Comparison of ENCODE assay signal across 16 cellular contexts in genomic region chr3:183328823-183329222, GRCh38.
DNase-seq lines count a peak whose midpoint lies in the region; ATAC-seq and TF ChIP-seq lines count a peak whose summit lies in the region.
"Had no signal": no experiment of that assay in that cellular context is flagged by ENCODE, and none has a peak within 500 bp of the region (broad histone marks: within the 10 kb centered on the region; RNA-seq: fewer than 3 reads in every experiment).

No MANE protein-coding gene starts in this region.

- no peak overlapping the region for H3K18ac ChIP-seq in mesenchymal stem cell (ENCODE audit: low read depth in 1 of 2, low read length in 2 of 2)

- no peak overlapping the region for H2AK5ac ChIP-seq in mesenchymal stem cell (ENCODE audit: low read length, severe bottlenecking)

- no peak for ATAC-seq in SK-N-SH treated with all-trans-retinoic acid at 6 μM for 48 hours
- ATAC-seq: T-cell had no signal

- H3K9me3 ChIP-seq in SK-N-SH (no peaks in the 10 kb centered on the region), PC-9 (ENCODE audit: insufficient read depth, low read depth) (no peaks in the 10 kb centered on the region), mesenchymal stem cell (ENCODE audit: control insufficient read depth, low read length) (no peaks in the 10 kb centered on the region), ascending aorta (no peaks in the 10 kb centered on the region)

- 0% methylated on average over 1 of the region's 1 CpG for WGBS in SK-N-SH (ENCODE audit: low lambda C conversion rate)
- WGBS in mesenchymal stem cell = 0% methylated on average over 1 of the region's 1 CpG

- POLR2A ChIA-PET in SK-N-SH (lab: Yijun Ruan, JAX) (no interaction called here), PC-9 (lab: Charles Lee; ENCODE audit: unreplicated experiment) (interaction anchor here (0.6 kb wide), 1 partner anchor 55 kb away, joined by 10 read pairs; no protein-coding TSS in a partner anchor)

- intact Hi-C loops in PC-9 (cut with micrococcal nuclease; ENCODE audit: unreplicated experiment) = no loop called here
- intact Hi-C loops in ascending aorta (cut with DNase I) = no loop called here

- TF ChIP-seq RAD21 in SK-N-SH (IDR thresholded peaks at IDR 0.05; ENCODE audit: low read length) = no peak

- no peaks in the 10 kb centered on the region for H3K36me3 ChIP-seq in SK-N-SH (replicated peaks in 1 of 2; ENCODE audit: control insufficient read depth in 1 of 2, insufficient read depth in 2 of 2, low read length in 1 of 2)
- H3K36me3 ChIP-seq in PC-9 (ENCODE audit: low read depth) = no peaks in the 10 kb centered on the region
- no peaks in the 10 kb centered on the region for H3K36me3 ChIP-seq in mesenchymal stem cell (ENCODE audit: control insufficient read depth in 1 of 2, insufficient read depth in 2 of 2, low read depth in 1 of 2, low read length in 2 of 2)
- H3K36me3 ChIP-seq in ascending aorta = no peaks in the 10 kb centered on the region

- CTCF ChIA-PET in SK-N-SH (lab: Yijun Ruan, JAX) (interaction anchor here (0.6 kb wide), 1 partner anchor 263 kb away, joined by 3 read pairs; no protein-coding TSS in a partner anchor), PC-9 (lab: Charles Lee) (interaction anchor here (0.6 kb wide), 1 partner anchor 841 kb away, joined by 3 read pairs; no protein-coding TSS in a partner anchor)

- no peak overlapping the region for H2BK5ac ChIP-seq in mesenchymal stem cell (ENCODE audit: low read depth, low read length, poor library complexity, severe bottlenecking)

- H3K79me2 ChIP-seq in SK-N-SH (ENCODE audit: insufficient read depth) (no peaks in the 10 kb centered on the region), PC-9 (ENCODE audit: low read depth) (no peaks in the 10 kb centered on the region)

- H3K4me1 ChIP-seq in SK-N-SH (ENCODE audit: control insufficient read depth in 1 of 2, insufficient read depth in 2 of 2, low read depth in 1 of 2, low read length in 1 of 2) (peaks cover 0 to 11% of the 10 kb centered on the region in 2 experiments; a peak in 3 of 4 replicates), PC-9 (replicated peaks; ENCODE audit: insufficient read depth) (peaks cover 24% of the 10 kb centered on the region), mesenchymal stem cell (ENCODE audit: control insufficient read depth, insufficient read depth, low read depth, low read length) (peaks cover 2% of the 10 kb centered on the region), ascending aorta (no peaks in the 10 kb centered on the region)

- no peak overlapping the region for H4K91ac ChIP-seq in mesenchymal stem cell (ENCODE audit: low read length)

- no TSS peak for BruUV-seq in PC-9 (replicated peaks; lab: Mats Ljungman, UMichigan)

- H3K9me2 ChIP-seq in SK-N-SH (no peaks in the 10 kb centered on the region), PC-9 (ENCODE audit: insufficient read depth) (no peaks in the 10 kb centered on the region)

- H2BK15ac ChIP-seq in mesenchymal stem cell (ENCODE audit: low read depth, poor library complexity, severe bottlenecking) = no peak overlapping the region

- no peak overlapping the region for H3K4me3 ChIP-seq in SK-N-SH (ENCODE audit: low read depth in 2 of 2, low read length in 1 of 2)
- no peak overlapping the region for H3K4me3 ChIP-seq in PC-9
- H3K4me3 ChIP-seq in cardiac fibroblast (replicated peaks in 1 of 2; ENCODE audit: low read depth in 2 of 2, low read length in 2 of 2) = no peak overlapping the region
- no peak overlapping the region for H3K4me3 ChIP-seq in mesenchymal stem cell (ENCODE audit: insufficient read depth in 1 of 2, low read depth in 1 of 2, low read length in 2 of 2)
- H3K4me3 ChIP-seq in ascending aorta = no peak overlapping the region

- H3K27me3 ChIP-seq in SK-N-SH (ENCODE audit: insufficient read depth) = no peaks in the 10 kb centered on the region
- no peaks in the 10 kb centered on the region for H3K27me3 ChIP-seq in PC-9 (ENCODE audit: insufficient read depth, low read depth)
- H3K27me3 ChIP-seq in mesenchymal stem cell (ENCODE audit: control insufficient read depth in 1 of 2, insufficient read depth in 1 of 2, low read length in 2 of 2) = peaks cover 0 to 4% of the 10 kb centered on the region in 2 experiments
- no peaks in the 10 kb centered on the region for H3K27me3 ChIP-seq in ascending aorta

- no peaks in the 10 kb centered on the region for H3K79me1 ChIP-seq in mesenchymal stem cell (replicated peaks; ENCODE audit: low read length, poor library complexity, severe bottlenecking)

- no peaks in the 10 kb centered on the region for H3F3A ChIP-seq in SK-N-SH (replicated peaks; ENCODE audit: insufficient read depth)
- peaks cover 12% of the 10 kb centered on the region; the same call in 1 of the 2 replicates for H3F3A ChIP-seq in PC-9 (ENCODE audit: insufficient read depth, low read depth)

- no peak overlapping the region for H2BK12ac ChIP-seq in mesenchymal stem cell (ENCODE audit: low read length in 2 of 2)

- H4K8ac ChIP-seq in mesenchymal stem cell (ENCODE audit: low read length) = no peak overlapping the region

- H3K9ac ChIP-seq in SK-N-SH = no peak overlapping the region
- no peak overlapping the region for H3K9ac ChIP-seq in mesenchymal stem cell (ENCODE audit: low read length)

- no peak overlapping the region for H3K23ac ChIP-seq in mesenchymal stem cell (ENCODE audit: low read length in 2 of 2)

- H3K4me2 ChIP-seq in SK-N-SH = peak overlapping the region; percentile 14; the same call in 1 of the 2 replicates
- peak overlapping the region; percentile 39 for H3K4me2 ChIP-seq in PC-9
- no peak overlapping the region for H3K4me2 ChIP-seq in mesenchymal stem cell (ENCODE audit: low read length, poor library complexity, severe bottlenecking)

- no peak overlapping the region for H3K14ac ChIP-seq in mesenchymal stem cell (ENCODE audit: low read length in 2 of 2)

- DNase-seq in SK-N-SH (no peak), PC-9 (peak in 1 of 2 experiments; percentile 83), cardiac fibroblast (ENCODE audit: low read depth in 2 of 2) (peak; percentile 28 to 70), mesenchymal stem cell (peak; percentile 44), hippocampal formation (lab: John Stamatoyannopoulos, UW) (no peak), ascending aorta (ENCODE audit: low spot score in 2 of 2) (no peak), NCI-H1105 (lab: John Stamatoyannopoulos, UW) (no peak)
- DNase-seq: activated CD4-positive, CD25-positive, alpha-beta regulatory T cell; activated CD8-positive, alpha-beta memory T cell treated with anti-CD3 and anti-CD28 coated beads, Interleukin-2, amount 50 U/mL, for 4 hours; activated naive CD4-positive, alpha-beta T cell treated with anti-CD3 and anti-CD28 coated beads, Interleukin-2, amount 10 ng/mL, durations not matched to agents 7 days and 5 days; CD4-positive, CD25-positive, alpha-beta regulatory T cell; NCI-H187 treated with DMSO at 0.1 percent for 48 hours; NCI-H510A; T-cell had no signal

- no peak overlapping the region for H2BK120ac ChIP-seq in mesenchymal stem cell (ENCODE audit: low read depth, low read length)

- H3K27ac ChIP-seq in SK-N-SH (ENCODE audit: low read depth in 2 of 2, low read length in 1 of 2) (no peak overlapping the region), PC-9 (peak overlapping the region; percentile 32), mesenchymal stem cell (ENCODE audit: low read length, poor library complexity, severe bottlenecking) (peak overlapping the region; percentile 14), ascending aorta (no peak overlapping the region)
- H3K27ac ChIP-seq: 22Rv1 had no signal

- no peaks in the 10 kb centered on the region for H4K20me1 ChIP-seq in SK-N-SH (ENCODE audit: insufficient read depth)
- H4K20me1 ChIP-seq in PC-9 (ENCODE audit: insufficient read depth) = no peaks in the 10 kb centered on the region; the same call in 1 of the 2 replicates

- TF ChIP-seq CTCF in SK-N-SH (IDR thresholded peaks at IDR 0.05) = no peak
- no peak for TF ChIP-seq CTCF in PC-9 (conservative IDR thresholded peaks at IDR 0.05)
- TF ChIP-seq CTCF in cardiac fibroblast (IDR thresholded peaks at IDR 0.05; ENCODE audit: low read depth, low read length) = no peak
- no peak for TF ChIP-seq CTCF in ascending aorta (IDR thresholded peaks at IDR 0.05)

- H2AFZ ChIP-seq in SK-N-SH (ENCODE audit: low read depth) = no peak overlapping the region
- no peak overlapping the region for H2AFZ ChIP-seq in PC-9
- no peak overlapping the region for H2AFZ ChIP-seq in mesenchymal stem cell (ENCODE audit: low read depth, low read length)

- TF ChIP-seq EP300 in SK-N-SH (IDR thresholded peaks at IDR 0.05; ENCODE audit: borderline replicate concordance in 1 of 2, low read depth in 1 of 2, low read length in 1 of 2) = no peak

- no peak overlapping the region for H3K4ac ChIP-seq in mesenchymal stem cell (ENCODE audit: low read depth in 1 of 2, low read length in 2 of 2)

TF ChIP-seq in SK-N-SH, 30 proteins besides CTCF, POLR2A, EP300 and RAD21 (continues in another document):
- TF ChIP-seq, protein P1, sequence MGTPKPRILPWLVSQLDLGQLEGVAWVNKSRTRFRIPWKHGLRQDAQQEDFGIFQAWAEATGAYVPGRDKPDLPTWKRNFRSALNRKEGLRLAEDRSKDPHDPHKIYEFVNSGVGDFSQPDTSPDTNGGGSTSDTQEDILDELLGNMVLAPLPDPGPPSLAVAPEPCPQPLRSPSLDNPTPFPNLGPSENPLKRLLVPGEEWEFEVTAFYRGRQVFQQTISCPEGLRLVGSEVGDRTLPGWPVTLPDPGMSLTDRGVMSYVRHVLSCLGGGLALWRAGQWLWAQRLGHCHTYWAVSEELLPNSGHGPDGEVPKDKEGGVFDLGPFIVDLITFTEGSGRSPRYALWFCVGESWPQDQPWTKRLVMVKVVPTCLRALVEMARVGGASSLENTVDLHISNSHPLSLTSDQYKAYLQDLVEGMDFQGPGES (IDR thresholded peaks at IDR 0.05; ENCODE audit: low read depth, low read length) = no peak
- no peak for TF ChIP-seq RCOR1 (IDR thresholded peaks at IDR 0.05; ENCODE audit: low read length)
- no peak for TF ChIP-seq POLR2AphosphoS5 (IDR thresholded peaks at IDR 0.05; ENCODE audit: low read depth, low read length)
- TF ChIP-seq MXI1 (IDR thresholded peaks at IDR 0.05; ENCODE audit: low read depth, low read length) = no peak

TF ChIP-seq in SK-N-SH treated with all-trans-retinoic acid at 6 μM for 48 hours, 23 proteins besides CTCF, POLR2A, EP300 and RAD21 (continues in another document):
- TF ChIP-seq CREB5 (CRISPR knock-in tag; IDR thresholded peaks at IDR 0.05; ENCODE audit: low read depth) = no peak

Comparison
In these comparisons a context has a peak if more than half of its experiments do, and no peak if none do; other contexts are left out.
1. DNase-seq: peak in cardiac fibroblast (2 of 2) and mesenchymal stem cell (single experiment); none in SK-N-SH (single experiment), hippocampal formation (0 of 2), ascending aorta (0 of 2) and NCI-H1105 (single experiment).
2. H3K27ac ChIP-seq: peak in PC-9 (single experiment) and mesenchymal stem cell (single experiment); none in SK-N-SH (0 of 2) and ascending aorta (0 of 2).